In genomic region chr17:78831688-78832540, GRCh38 we compare ENCODE assay signal across 17 cellular contexts. TPM values are rescaled to one million over a fixed set of nuclear protein-coding genes. Genes with fewer than 3 reads are reported as not detected.
DNase-seq lines count a peak whose midpoint lies in the region; ATAC-seq, FAIRE-seq and TF ChIP-seq lines count a peak whose summit lies in the region.
"Had no signal": no experiment of that assay in that cellular context is flagged by ENCODE, and none has a peak within 500 bp of the region (broad histone marks: within the 10 kb centered on the region; RNA-seq: fewer than 3 reads in every experiment).

No MANE protein-coding gene starts in this region.

- peak overlapping the region; percentile 28 for H3K27ac Mint-ChIP-seq in activated CD4-positive, alpha-beta memory T cell treated with anti-CD3 and anti-CD28 coated beads, Interleukin-2, amount 10 ng/mL, durations not matched to agents 7 days and 5 days
- no peak overlapping the region for H3K27ac Mint-ChIP-seq in activated CD4-positive, alpha-beta memory T cell treated with anti-CD3 and anti-CD28 coated beads for 36 hours

- H3K4me1 Mint-ChIP-seq in activated CD4-positive, alpha-beta memory T cell treated with anti-CD3 and anti-CD28 coated beads, Interleukin-2, amount 10 ng/mL, durations not matched to agents 7 days and 5 days = peaks cover 6% of the 10 kb centered on the region
- peaks cover 11% of the 10 kb centered on the region for H3K4me1 Mint-ChIP-seq in activated CD4-positive, alpha-beta memory T cell treated with anti-CD3 and anti-CD28 coated beads for 36 hours (ENCODE audit: low read depth)

- H3K79me2 ChIP-seq in HepG2 (ENCODE audit: insufficient read depth, low read length) = peaks cover 29% of the 10 kb centered on the region

- 0 out of 4 replicates have a peak, but pooled peaks of 1 of the 2 experiments have one; percentile 15 for TF ChIP-seq EP300 in HepG2 (IDR thresholded peaks at IDR 0.05; ENCODE audit: low read depth in 2 of 2, low read length in 2 of 2)
- TF ChIP-seq EP300 in HepG2 (CRISPR knock-in tag; IDR thresholded peaks at IDR 0.05; ENCODE audit: borderline replicate concordance) = 0 out of 2 replicates have a peak, but pooled peaks have one; percentile 16

- H2AFZ ChIP-seq in HepG2 (ENCODE audit: low read length) = no peak overlapping the region

- no peaks in the 10 kb centered on the region for H3K27me3 Mint-ChIP-seq in activated CD4-positive, alpha-beta memory T cell treated with anti-CD3 and anti-CD28 coated beads, Interleukin-2, amount 10 ng/mL, durations not matched to agents 7 days and 5 days
- no peaks in the 10 kb centered on the region for H3K27me3 Mint-ChIP-seq in activated CD4-positive, alpha-beta memory T cell treated with anti-CD3 and anti-CD28 coated beads for 36 hours

- in situ Hi-C loops in HepG2 (cut with HindIII; ENCODE audit: extremely low pct_ligation_motif_present, low pct_unique_long_range_greater_than_20kb) = no loop called here

- peak overlapping the region; percentile 18 for H3K4me2 ChIP-seq in HepG2 (ENCODE audit: low read depth, low read length)
- H3K4me2 ChIP-seq: KMS-11 had no signal

- H3K9me3 ChIP-seq in HepG2 (ENCODE audit: low read length) = no peaks in the 10 kb centered on the region
- H3K9me3 ChIP-seq: MG63 had no signal

- H3K4me3 ChIP-seq in LNCaP clone FGC (ENCODE audit: low read depth, low read length) = no peak overlapping the region
- H3K4me3 ChIP-seq in HepG2 (replicated peaks in 1 of 3; ENCODE audit: insufficient read depth in 1 of 3, low read depth in 2 of 3, low read length in 3 of 3) = no peak overlapping the region
- H3K4me3 ChIP-seq: MG63, SK-N-MC had no signal

- H4K20me1 ChIP-seq in HepG2 (ENCODE audit: insufficient read depth, low read length) = no peaks in the 10 kb centered on the region

- ATAC-seq in HepG2 (peak; percentile 95), HG02870 (IDR thresholded peaks at IDR 0.05; ENCODE audit: unreplicated experiment) (no peak), GM21717 (IDR thresholded peaks at IDR 0.05; ENCODE audit: unreplicated experiment) (no peak)
- ATAC-seq: Right ventricle myocardium inferior had no signal

- 44% methylated on average over 15 of the region's 15 CpGs for WGBS in HepG2 (ENCODE audit: low lambda C conversion rate)

- FAIRE-seq in HepG2 (lab: Jason Lieb, UNC) = peak; percentile 87
- FAIRE-seq: H54 had no signal

- peaks cover 57 to 89% of the 10 kb centered on the region in 2 experiments for H3K36me3 ChIP-seq in HepG2 (replicated peaks in 1 of 2; ENCODE audit: control insufficient read depth in 1 of 2, insufficient read depth in 2 of 2, low read length in 2 of 2)

- H3K4me3 Mint-ChIP-seq in activated CD4-positive, alpha-beta memory T cell treated with anti-CD3 and anti-CD28 coated beads, Interleukin-2, amount 10 ng/mL, durations not matched to agents 7 days and 5 days = no peak overlapping the region
- H3K4me3 Mint-ChIP-seq in activated CD4-positive, alpha-beta memory T cell treated with anti-CD3 and anti-CD28 coated beads for 36 hours = no peak overlapping the region

- TF ChIP-seq POLR2A in HepG2 (IDR thresholded peaks at IDR 0.05; ENCODE audit: insufficient read depth in 1 of 2, low read depth in 2 of 2, low read length in 2 of 2) = no peak

- BruUV-seq in HepG2 (replicated peaks; lab: Mats Ljungman, UMichigan) = no TSS peak

- H3K9ac ChIP-seq in HepG2 (ENCODE audit: insufficient read depth, low read depth, low read length) = peak overlapping the region; percentile 14; the same call in 1 of the 2 replicates
- H3K9ac ChIP-seq: KMS-11 had no signal

- H3K4me1 ChIP-seq in HepG2 (ENCODE audit: insufficient read depth, low read length) = peaks cover 24% of the 10 kb centered on the region

- POLR2A ChIA-PET in activated CD4-positive, alpha-beta memory T cell treated with anti-CD3 and anti-CD28 coated beads, Interleukin-2, amount 10 ng/mL, durations not matched to agents 7 days and 5 days (lab: Charles Lee) = interaction anchor here (1.0 to 1.4 kb wide), 3 partner anchors 8 to 13 kb away, joined by 3 to 5 read pairs (median 3); no protein-coding TSS in a partner anchor
- POLR2A ChIA-PET in activated CD4-positive, alpha-beta memory T cell treated with anti-CD3 and anti-CD28 coated beads for 36 hours (lab: Charles Lee) = interaction anchor here (0.6 kb wide), 3 partner anchors 8 to 52 kb away, joined by 3 to 6 read pairs (median 3); no protein-coding TSS in a partner anchor
- POLR2A ChIA-PET in HepG2 (lab: Yijun Ruan, JAX) = interaction anchor here (0.8 to 2.3 kb wide), 5 partner anchors 9 to 134 kb away, joined by 3 to 23 read pairs (median 4); partner anchors contain the start of gene USP36

- H3K36me3 Mint-ChIP-seq in activated CD4-positive, alpha-beta memory T cell treated with anti-CD3 and anti-CD28 coated beads, Interleukin-2, amount 10 ng/mL, durations not matched to agents 7 days and 5 days (ENCODE audit: low read depth) = peaks cover 84% of the 10 kb centered on the region
- H3K36me3 Mint-ChIP-seq in activated CD4-positive, alpha-beta memory T cell treated with anti-CD3 and anti-CD28 coated beads for 36 hours = peaks cover 76% of the 10 kb centered on the region

- CTCF ChIA-PET in activated CD4-positive, alpha-beta memory T cell treated with anti-CD3 and anti-CD28 coated beads, Interleukin-2, amount 10 ng/mL, durations not matched to agents 7 days and 5 days (lab: Charles Lee) = interaction anchor here (1.1 to 1.8 kb wide), 2 partner anchors 10 to 12 kb away, joined by 4 to 5 read pairs; no protein-coding TSS in a partner anchor
- CTCF ChIA-PET in activated CD4-positive, alpha-beta memory T cell treated with anti-CD3 and anti-CD28 coated beads for 36 hours (lab: Charles Lee) = no interaction called here
- CTCF ChIA-PET in HepG2 (lab: Yijun Ruan, JAX; ENCODE audit: low intra/inter-chr PET ratio, low total read pairs) = no interaction called here

- TF ChIP-seq RAD21 in HepG2 (CRISPR knock-in tag; IDR thresholded peaks at IDR 0.05) = no peak

- TF ChIP-seq CTCF in LNCaP clone FGC (IDR thresholded peaks at IDR 0.05; ENCODE audit: control insufficient read depth, extremely low read depth, insufficient read depth) = no peak
- TF ChIP-seq CTCF in HepG2 (CRISPR knock-in tag; IDR thresholded peaks at IDR 0.05) = 0 out of 2 replicates have a peak, but pooled peaks have one; percentile 18

- no peak for DNase-seq in activated CD4-positive, alpha-beta memory T cell treated with anti-CD3 and anti-CD28 coated beads, Interleukin-2, amount 10 ng/mL, durations not matched to agents 7 days and 5 days
- no peak for DNase-seq in activated CD4-positive, alpha-beta memory T cell treated with anti-CD3 and anti-CD28 coated beads for 36 hours
- peak; percentile 80 for DNase-seq in LNCaP clone FGC (ENCODE audit: low read depth)
- DNase-seq in HepG2 (ENCODE audit: low spot score) = peak; percentile 62
- no peak for DNase-seq in HPDE6-E6E7 (ENCODE audit: extremely low spot score)
- DNase-seq: Calu3, MG63, NCI-H1105 treated with DMSO at 0.1 percent for 48 hours, NCI-H1930, NCI-H2227 treated with DMSO at 0.1 percent for 48 hours, NCI-H524 treated with DMSO at 0.1 percent for 48 hours had no signal

- intact Hi-C loops in activated CD4-positive, alpha-beta memory T cell treated with anti-CD3 and anti-CD28 coated beads for 36 hours (cut with micrococcal nuclease) = no loop called here
- intact Hi-C loops in HepG2 (cut with micrococcal nuclease; ENCODE audit: unreplicated experiment) = no loop called here

- no peaks in the 10 kb centered on the region for H3K27me3 ChIP-seq in HepG2 (ENCODE audit: control insufficient read depth in 1 of 2, insufficient read depth in 2 of 2, low read length in 2 of 2)
- H3K27me3 ChIP-seq: MG63 had no signal

- H3K27ac ChIP-seq in HepG2 (ENCODE audit: extremely low read length, insufficient read depth, low read length) = peak overlapping the region; percentile 48
- H3K27ac ChIP-seq: KMS-11, SK-N-MC had no signal

- no peaks in the 10 kb centered on the region for H3K9me3 Mint-ChIP-seq in activated CD4-positive, alpha-beta memory T cell treated with anti-CD3 and anti-CD28 coated beads, Interleukin-2, amount 10 ng/mL, durations not matched to agents 7 days and 5 days
- no peaks in the 10 kb centered on the region for H3K9me3 Mint-ChIP-seq in activated CD4-positive, alpha-beta memory T cell treated with anti-CD3 and anti-CD28 coated beads for 36 hours

RNA-seq across cellular contexts. Expression of gene USP36, which starts 8.7 kb away (rescaled TPM):
- total RNA-seq in activated CD4-positive, alpha-beta memory T cell treated with anti-CD3 and anti-CD28 coated beads, Interleukin-2, amount 10 ng/mL, durations not matched to agents 7 days and 5 days = 10 to 100 TPM; 95.4 to 96.8 TPM
- total RNA-seq in activated CD4-positive, alpha-beta memory T cell treated with anti-CD3 and anti-CD28 coated beads for 36 hours = 10 to 100 TPM; 71.2 to 74.3 TPM
- 29.6 and 30.7 TPM in 2 replicates for total RNA-seq in HepG2 (2016; rRNA removed; fragmentation: Illumina TruSeq; extraction: Trizol)
- 17.6 and 21.4 TPM in 2 replicates for total RNA-seq in HepG2 (2016; cell fraction: cytosol; rRNA removed; fragmentation: Illumina TruSeq; extraction: Trizol; ENCODE audit: low read depth)
- total RNA-seq in HepG2 (2016; cell fraction: insoluble cytoplasmic fraction; rRNA removed; fragmentation: Illumina TruSeq; extraction: Trizol) = 29.5 and 30.6 TPM in 2 replicates
- total RNA-seq in HepG2 (2016; cell fraction: membrane; rRNA removed; fragmentation: Illumina TruSeq; extraction: Trizol) = 23.9 and 28.0 TPM in 2 replicates
- total RNA-seq in HepG2 (2016; cell fraction: nucleus; rRNA removed; fragmentation: Illumina TruSeq; extraction: Trizol) = 45.6 and 50.9 TPM in 2 replicates
- polyA plus RNA-seq in HepG2 (2011; rRNA removed) = 45.9 and 49.4 TPM in 2 replicates
- polyA plus RNA-seq in HepG2 (2011; cell fraction: cytosol; rRNA removed) = 22.4 and 27.2 TPM in 2 replicates
- polyA plus RNA-seq in HepG2 (2011; cell fraction: nucleus; rRNA removed) = 148 and 160 TPM in 2 replicates
- polyA plus RNA-seq in HepG2 (2012) = 49.1 and 55.7 TPM in 2 replicates
- polyA plus RNA-seq in HepG2 (2016; cell fraction: cytosol; fragmentation: Illumina TruSeq; extraction: Trizol; ENCODE audit: low read depth) = 1.6 and 2.3 TPM in 2 replicates
- polyA plus RNA-seq in HepG2 (2016; cell fraction: insoluble cytoplasmic fraction; fragmentation: Illumina TruSeq; extraction: Trizol; ENCODE audit: low read depth) = 22.1 and 28.5 TPM in 2 replicates
- polyA plus RNA-seq in HepG2 (2016; cell fraction: membrane; fragmentation: Illumina TruSeq; extraction: Trizol; ENCODE audit: low read depth) = 6.8 and 7.2 TPM in 2 replicates
- 90.2 and 93.2 TPM in 2 replicates for polyA plus RNA-seq in HepG2 (2016; cell fraction: nucleus; fragmentation: Illumina TruSeq; extraction: Trizol; ENCODE audit: insufficient read depth, low read depth)
- polyA minus RNA-seq in HepG2 (2011; rRNA and poly(A)+ RNA removed; ENCODE audit: low replicate concordance) = 82.7 and 86.0 TPM in 2 replicates
- polyA minus RNA-seq in HepG2 (2011; cell fraction: cytosol; rRNA and poly(A)+ RNA removed) = 18.0 and 21.4 TPM in 2 replicates
- 71.6 and 79.7 TPM in 2 replicates for polyA minus RNA-seq in HepG2 (2011; cell fraction: nucleus; rRNA and poly(A)+ RNA removed)

RNA-seq across cellular contexts. Expression of gene CYTH1, which starts 49.8 kb away (rescaled TPM):
- 100 to 1,000 TPM; 288 to 309 TPM for total RNA-seq in activated CD4-positive, alpha-beta memory T cell treated with anti-CD3 and anti-CD28 coated beads, Interleukin-2, amount 10 ng/mL, durations not matched to agents 7 days and 5 days
- total RNA-seq in activated CD4-positive, alpha-beta memory T cell treated with anti-CD3 and anti-CD28 coated beads for 36 hours = 100 to 1,000 TPM; 184 to 204 TPM
- total RNA-seq in HepG2 (2016; rRNA removed; fragmentation: Illumina TruSeq; extraction: Trizol) = 20.1 and 21.3 TPM in 2 replicates
- 4.6 and 4.8 TPM in 2 replicates for total RNA-seq in HepG2 (2016; cell fraction: cytosol; rRNA removed; fragmentation: Illumina TruSeq; extraction: Trizol; ENCODE audit: low read depth)
- total RNA-seq in HepG2 (2016; cell fraction: insoluble cytoplasmic fraction; rRNA removed; fragmentation: Illumina TruSeq; extraction: Trizol) = 20.2 and 20.6 TPM in 2 replicates
- total RNA-seq in HepG2 (2016; cell fraction: membrane; rRNA removed; fragmentation: Illumina TruSeq; extraction: Trizol) = 12.9 and 13.2 TPM in 2 replicates
- 21.3 and 24.7 TPM in 2 replicates for total RNA-seq in HepG2 (2016; cell fraction: nucleus; rRNA removed; fragmentation: Illumina TruSeq; extraction: Trizol)
- polyA plus RNA-seq in HepG2 (2011; rRNA removed) = 48.9 and 66.5 TPM in 2 replicates
- 36.2 and 36.3 TPM in 2 replicates for polyA plus RNA-seq in HepG2 (2011; cell fraction: cytosol; rRNA removed)
- polyA plus RNA-seq in HepG2 (2011; cell fraction: nucleus; rRNA removed) = 233 and 263 TPM in 2 replicates
- 33.2 and 38.1 TPM in 2 replicates for polyA plus RNA-seq in HepG2 (2012)
- polyA plus RNA-seq in HepG2 (2016; cell fraction: cytosol; fragmentation: Illumina TruSeq; extraction: Trizol; ENCODE audit: low read depth) = 2.0 TPM in 2 replicates
- polyA plus RNA-seq in HepG2 (2016; cell fraction: insoluble cytoplasmic fraction; fragmentation: Illumina TruSeq; extraction: Trizol; ENCODE audit: low read depth) = 22.9 and 27.1 TPM in 2 replicates
- 7.5 and 8.2 TPM in 2 replicates for polyA plus RNA-seq in HepG2 (2016; cell fraction: membrane; fragmentation: Illumina TruSeq; extraction: Trizol; ENCODE audit: low read depth)
- polyA plus RNA-seq in HepG2 (2016; cell fraction: nucleus; fragmentation: Illumina TruSeq; extraction: Trizol; ENCODE audit: insufficient read depth, low read depth) = 48.3 and 49.0 TPM in 2 replicates
- 20.1 and 43.0 TPM in 2 replicates for polyA minus RNA-seq in HepG2 (2011; rRNA and poly(A)+ RNA removed; ENCODE audit: low replicate concordance)
- polyA minus RNA-seq in HepG2 (2011; cell fraction: cytosol; rRNA and poly(A)+ RNA removed) = 16.4 and 17.8 TPM in 2 replicates
- 66.4 and 72.6 TPM in 2 replicates for polyA minus RNA-seq in HepG2 (2011; cell fraction: nucleus; rRNA and poly(A)+ RNA removed)

Comparison
In these comparisons a context has a peak if more than half of its experiments do, and no peak if none do; other contexts are left out.
1. DNase-seq: peak in LNCaP clone FGC (single experiment) and HepG2 (single experiment); none in activated CD4-positive, alpha-beta memory T cell treated with anti-CD3 and anti-CD28 coated beads, Interleukin-2, amount 10 ng/mL, durations not matched to agents 7 days and 5 days (single experiment), activated CD4-positive, alpha-beta memory T cell treated with anti-CD3 and anti-CD28 coated beads for 36 hours (single experiment) and HPDE6-E6E7 (single experiment).